In the genomic region with DNA sequence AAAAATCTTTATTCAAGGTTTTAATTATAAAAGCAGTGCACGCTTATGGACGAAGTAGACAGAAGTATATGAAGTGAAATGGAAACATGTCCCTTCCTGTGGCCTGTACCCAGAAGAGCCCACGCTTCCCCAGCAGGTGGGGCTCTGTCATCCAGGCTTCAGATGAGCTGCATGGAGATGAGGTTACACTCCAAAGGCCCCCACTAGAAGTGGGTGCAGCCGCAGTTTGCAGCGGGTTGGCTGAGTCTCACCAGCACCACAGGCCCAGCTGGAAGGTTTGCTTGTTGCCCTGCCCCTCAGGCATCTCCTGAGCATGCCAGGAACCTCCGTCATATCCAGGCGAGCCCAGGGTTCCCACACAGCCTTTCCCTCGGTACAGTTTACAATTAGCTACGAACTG, we compare ENCODE assay signal across 10 cellular contexts. TPM values are rescaled to one million over a fixed set of nuclear protein-coding genes. Genes with fewer than 3 reads are reported as not detected.
DNase-seq lines count a peak whose midpoint lies in the region; ATAC-seq, FAIRE-seq and TF ChIP-seq lines count a peak whose summit lies in the region.
"Had no signal": no experiment of that assay in that cellular context is flagged by ENCODE, and none has a peak within 500 bp of the region (broad histone marks: within the 10 kb centered on the region; RNA-seq: fewer than 3 reads in every experiment).

No MANE protein-coding gene starts in this region.

- CTCF ChIA-PET in AG04449 (lab: Yijun Ruan, JAX), result interaction anchor here (0.7 to 1.0 kb wide), 2 partner anchors 16 to 291 kb away, joined by 3 read pairs; no protein-coding TSS in a partner anchor

- H3K9ac ChIP-seq in keratinocyte (ENCODE audit: control insufficient read depth, extremely low read depth, insufficient read depth, low read length), result no peak overlapping the region

- no peaks in the 10 kb centered on the region for H3K9me1 ChIP-seq in keratinocyte (ENCODE audit: control insufficient read depth, extremely low read depth, insufficient read depth, low read length)

- no peak for ATAC-seq in GM18498 (IDR thresholded peaks at IDR 0.05; ENCODE audit: unreplicated experiment)
- ATAC-seq in GM21529 (IDR thresholded peaks at IDR 0.05; ENCODE audit: unreplicated experiment), result no peak
- no peak for ATAC-seq in HG02885 (IDR thresholded peaks at IDR 0.05; ENCODE audit: poor library complexity, unreplicated experiment)

- DNase-seq in AG04449 (ENCODE audit: low read depth, low spot score) (no peak), RKO (ENCODE audit: low spot score) (peak; percentile 21), keratinocyte (ENCODE audit: low read depth, low spot score) (peak; percentile 28), GF-D8 (lab: John Stamatoyannopoulos, UW) (no peak)
- DNase-seq: foreskin melanocyte had no signal

- TF ChIP-seq CTCF in AG04449 (IDR thresholded peaks at IDR 0.05; ENCODE audit: insufficient read depth, low read length, missing control alignments) (peak; percentile 4), GM12873 (IDR thresholded peaks at IDR 0.05; ENCODE audit: insufficient read depth, low read depth, low read length, missing control alignments) (peak; percentile 38), keratinocyte (optimal IDR thresholded peaks at IDR 0.05 in 1 of 3, IDR thresholded peaks at IDR 0.05 in 1 of 3, conservative IDR thresholded peaks at IDR 0.05 in 1 of 3; ENCODE audit: extremely low read depth in 1 of 3, insufficient read depth in 2 of 3, low read length in 3 of 3) (peak; percentile 44 to 78 (median 52))

- no peaks in the 10 kb centered on the region for H3K9me3 ChIP-seq in keratinocyte (ENCODE audit: control insufficient read depth, low read depth, low read length)

- H3K4me3 ChIP-seq in AG04449 (ENCODE audit: low read depth, low read length), result no peak overlapping the region
- H3K4me3 ChIP-seq in keratinocyte (ENCODE audit: control insufficient read depth in 2 of 3, extremely low read depth in 1 of 3, insufficient read depth in 2 of 3, low read depth in 1 of 3, low read length in 3 of 3), result no peak overlapping the region

- H3K4me2 ChIP-seq in keratinocyte (ENCODE audit: control insufficient read depth, extremely low read depth, insufficient read depth, low read depth, low read length), result no peak overlapping the region

- POLR2A ChIA-PET in AG04449 (lab: Yijun Ruan, JAX), result no interaction called here

- H4K20me1 ChIP-seq in keratinocyte (ENCODE audit: control insufficient read depth, extremely low read depth, insufficient read depth, low read length), result no peaks in the 10 kb centered on the region

- H2AFZ ChIP-seq in keratinocyte (ENCODE audit: control insufficient read depth, low read length), result no peak overlapping the region

- dilution Hi-C loops in keratinocyte (cut with MboI; ENCODE audit: extremely low pct_ligation_motif_present, low sequenced_read_pairs), result no loop called here

- no peaks in the 10 kb centered on the region for H3K27me3 ChIP-seq in keratinocyte (ENCODE audit: control insufficient read depth, extremely low read depth, insufficient read depth, low read length)

- no peak overlapping the region for H3K27ac ChIP-seq in keratinocyte (ENCODE audit: control insufficient read depth, insufficient read depth, low read length)

- FAIRE-seq in keratinocyte (lab: Jason Lieb, UNC), result peak; percentile 81
- FAIRE-seq: G401.6 had no signal

- H3K4me1 ChIP-seq in keratinocyte (ENCODE audit: control insufficient read depth, extremely low read depth, insufficient read depth, low read length), result no peaks in the 10 kb centered on the region

- no peaks in the 10 kb centered on the region for H3K79me2 ChIP-seq in keratinocyte (ENCODE audit: control insufficient read depth, insufficient read depth, low read length)

- H3K36me3 ChIP-seq in keratinocyte (ENCODE audit: control insufficient read depth in 2 of 2, extremely low read depth in 1 of 2, insufficient read depth in 2 of 2, low read length in 2 of 2), result no peaks in the 10 kb centered on the region

RNA-seq across cellular contexts. Expression of a gene that starts 33.1 kb away (rescaled TPM):
- 0.05 TPM in 1 of 3 replicates, not detected in the others for polyA plus RNA-seq in keratinocyte
- polyA plus RNA-seq in keratinocyte (2011; ENCODE audit: low read depth), result not detected
- not detected in 2 replicates for polyA plus RNA-seq in keratinocyte (2011; cell fraction: cytosol; rRNA removed)
- polyA plus RNA-seq in keratinocyte (2011; cell fraction: nucleus; rRNA removed), result not detected in 2 replicates
- 0.10 TPM in 1 of 2 replicates, not detected in the other for polyA plus RNA-seq in keratinocyte (2012; ENCODE audit: low replicate concordance)
- 0.79 TPM in 1 of 3 replicates, not detected in the others for polyA minus RNA-seq in keratinocyte
- not detected for polyA minus RNA-seq in keratinocyte (2011; cell fraction: cytosol; rRNA and poly(A)+ RNA removed)
- not detected in 2 replicates for polyA minus RNA-seq in keratinocyte (2011; cell fraction: nucleus; rRNA and poly(A)+ RNA removed)

Comparison
In these comparisons a context has a peak if more than half of its experiments do, and no peak if none do; other contexts are left out.
1. DNase-seq: peak in RKO (single experiment) and keratinocyte (single experiment); none in AG04449 (single experiment) and GF-D8 (single experiment).
2. Peak in every context shown above with its lines, with median percentiles within 50 percentile points of each other: CTCF ChIP-seq.